In the genomic region with DNA sequence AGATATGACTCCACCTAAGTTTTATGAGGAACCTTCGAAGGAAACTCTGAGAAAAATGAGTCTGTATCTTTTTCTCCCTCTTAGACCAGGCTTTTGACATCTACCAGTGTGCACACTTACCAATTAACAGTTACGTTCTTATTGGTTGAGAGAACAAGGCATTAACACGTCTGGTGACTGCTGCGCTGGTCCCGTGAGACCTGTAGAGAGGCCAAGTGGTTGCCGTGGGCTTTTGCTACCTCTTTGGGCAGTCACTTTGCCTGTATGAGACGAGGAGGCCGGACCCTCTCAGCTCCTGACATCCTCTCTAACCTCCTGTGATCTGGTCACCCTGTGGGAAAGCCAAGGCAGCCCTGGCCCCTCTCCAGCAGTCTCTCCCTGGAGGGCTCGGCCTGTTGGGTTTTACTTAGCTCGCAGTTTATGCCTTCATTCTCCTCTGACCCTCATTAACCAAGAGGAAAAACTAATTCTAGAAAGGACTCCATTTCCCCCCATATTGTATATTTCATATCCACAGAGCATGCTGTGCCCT, we compare ENCODE assay signal across 13 cellular contexts.
DNase-seq lines count a peak whose midpoint lies in the region; ATAC-seq and TF ChIP-seq lines count a peak whose summit lies in the region.
"Had no signal": no experiment of that assay in that cellular context is flagged by ENCODE, and none has a peak within 500 bp of the region (broad histone marks: within the 10 kb centered on the region; RNA-seq: fewer than 3 reads in every experiment).

No MANE protein-coding gene starts in this region.

- H3K4me3 ChIP-seq in heart right ventricle: no peak overlapping the region

- intact Hi-C loops in heart right ventricle (cut with DNase I) (loop anchor here in 1 of 10 donors (5.0 kb wide), 1 partner anchor 79 kb away; no protein-coding TSS in a partner anchor), Right ventricle myocardium inferior (cut with DNase I) (loop anchor here (10.0 kb wide), 1 partner anchor 77 kb away; no protein-coding TSS in a partner anchor)

- TF ChIP-seq CTCF in heart right ventricle (IDR thresholded peaks at IDR 0.05): no peak
- no peak for TF ChIP-seq CTCF in glutamatergic neuron (IDR thresholded peaks at IDR 0.05; ENCODE audit: partially characterized antibody, unreplicated experiment)

- H3K27me3 ChIP-seq in heart right ventricle: no peaks in the 10 kb centered on the region

- H3K27ac ChIP-seq in heart right ventricle: no peak overlapping the region

- peaks cover 19% of the 10 kb centered on the region for H3K27me3 Mint-ChIP-seq in glutamatergic neuron (ENCODE audit: unreplicated experiment)
- no peaks in the 10 kb centered on the region for H3K27me3 Mint-ChIP-seq in stimulated activated naive B cell treated with anti-CD40 and anti-IgM and Interleukin-4, amounts not matched to agents 10 μg/mL and 1 μg/mL and 100 μg/mL, for 72 hours

- H3K36me3 ChIP-seq in heart right ventricle: no peaks in the 10 kb centered on the region

- peak overlapping the region; percentile 62 for H3K4me3 Mint-ChIP-seq in glutamatergic neuron (ENCODE audit: unreplicated experiment)
- H3K4me3 Mint-ChIP-seq in stimulated activated naive B cell treated with anti-CD40 and anti-IgM and Interleukin-4, amounts not matched to agents 10 μg/mL and 1 μg/mL and 100 μg/mL, for 72 hours: no peak overlapping the region
- H3K4me3 Mint-ChIP-seq: GM23338 had no signal

- H3K27ac Mint-ChIP-seq in glutamatergic neuron (ENCODE audit: unreplicated experiment): peak overlapping the region; percentile 80
- H3K27ac Mint-ChIP-seq in stimulated activated naive B cell treated with anti-CD40 and anti-IgM and Interleukin-4, amounts not matched to agents 10 μg/mL and 1 μg/mL and 100 μg/mL, for 72 hours: peak overlapping the region; percentile 0
- H3K27ac Mint-ChIP-seq: GM23338 had no signal

- H3K9me3 ChIP-seq in heart right ventricle: no peaks in the 10 kb centered on the region
- H3K9me3 ChIP-seq: SK-N-SH had no signal

- H3K4me1 ChIP-seq in heart right ventricle: peaks cover 4 to 19% (median 13%) of the 10 kb centered on the region in 9 donors

- peaks cover 5% of the 10 kb centered on the region for H3K36me3 Mint-ChIP-seq in glutamatergic neuron (ENCODE audit: unreplicated experiment)
- H3K36me3 Mint-ChIP-seq in stimulated activated naive B cell treated with anti-CD40 and anti-IgM and Interleukin-4, amounts not matched to agents 10 μg/mL and 1 μg/mL and 100 μg/mL, for 72 hours: peaks cover 4 to 7% of the 10 kb centered on the region in 2 donors

- peaks cover 64% of the 10 kb centered on the region for H3K4me1 Mint-ChIP-seq in glutamatergic neuron (ENCODE audit: low read depth, unreplicated experiment)
- peaks cover 16 to 26% of the 10 kb centered on the region in 2 donors for H3K4me1 Mint-ChIP-seq in stimulated activated naive B cell treated with anti-CD40 and anti-IgM and Interleukin-4, amounts not matched to agents 10 μg/mL and 1 μg/mL and 100 μg/mL, for 72 hours

- DNase-seq in heart right ventricle (peak; percentile 30 to 60), Right ventricle myocardium inferior (ENCODE audit: missing footprints) (no peak), NCI-H2107 (lab: John Stamatoyannopoulos, UW) (peak; percentile 42), glutamatergic neuron (peak; percentile 57), NCI-H526 treated with DMSO at 0.1 percent for 48 hours (lab: John Stamatoyannopoulos, UW) (no peak), CD1c-positive myeloid dendritic cell (ENCODE audit: extremely low spot score) (no peak)
- DNase-seq in stimulated activated naive B cell treated with anti-CD40 and anti-IgM and Interleukin-4, amounts not matched to agents 10 μg/mL and 1 μg/mL and 100 μg/mL, for 72 hours: no peak
- DNase-seq: GF-D8, IMR-90, T-helper 1 cell had no signal

- peaks cover 19% of the 10 kb centered on the region for H3K9me3 Mint-ChIP-seq in glutamatergic neuron (ENCODE audit: unreplicated experiment)
- peaks cover 0 to 2% of the 10 kb centered on the region in 2 donors for H3K9me3 Mint-ChIP-seq in stimulated activated naive B cell treated with anti-CD40 and anti-IgM and Interleukin-4, amounts not matched to agents 10 μg/mL and 1 μg/mL and 100 μg/mL, for 72 hours
- H3K9me3 Mint-ChIP-seq: GM23338 had no signal

- ATAC-seq in heart right ventricle (no peak), Right ventricle myocardium inferior (no peak), HG02885 (IDR thresholded peaks at IDR 0.05; ENCODE audit: poor library complexity, unreplicated experiment) (no peak)
- no peak for ATAC-seq in stimulated activated naive B cell treated with anti-CD40 and anti-IgM and Interleukin-4, amounts not matched to agents 10 μg/mL and 1 μg/mL and 100 μg/mL, for 72 hours (replicated peaks)

- WGBS in heart right ventricle, 2 donors: 80 to 83% methylated on average over 10 of the region's 10 CpGs

Comparison
In these comparisons a context has a peak if more than half of its experiments do, and no peak if none do; other contexts are left out.
1. DNase-seq: peak in heart right ventricle (2 of 2), NCI-H2107 (single experiment) and glutamatergic neuron (single experiment); none in Right ventricle myocardium inferior (single experiment), stimulated activated naive B cell treated with anti-CD40 and anti-IgM and Interleukin-4, amounts not matched to agents 10 μg/mL and 1 μg/mL and 100 μg/mL, for 72 hours (single experiment), NCI-H526 treated with DMSO at 0.1 percent for 48 hours (single experiment) and CD1c-positive myeloid dendritic cell (single experiment).